ENCODE assay signal across 8 cellular contexts in genomic region chr3:192915306-192915705, GRCh38. TPM values are rescaled to one million over a fixed set of nuclear protein-coding genes. Genes with fewer than 3 reads are reported as not detected.
A peak's percentile ranks its signal among the peaks of the same experiment; 100 is the strongest.
DNase-seq lines count a peak whose midpoint lies in the region; ATAC-seq and TF ChIP-seq lines count a peak whose summit lies in the region.

No MANE protein-coding gene starts in this region.

- H3K4ac ChIP-seq in IMR-90 (ENCODE audit: low read depth, low read length): no peak overlapping the region

- H4K5ac ChIP-seq in IMR-90 (ENCODE audit: low read depth, low read length): no peak overlapping the region

- H3K9me3 Mint-ChIP-seq in T-helper 1 cell treated with Interleukin-12 subunit alpha and Interleukin-12 subunit beta and Interleukin-4 antibody, amounts not matched to agents 30 μg/mL and 1 μg/mL, for 36 hours: no peaks in the 10 kb centered on the region

- no peak overlapping the region for H2BK15ac ChIP-seq in IMR-90 (ENCODE audit: low read depth, low read length)

- DNase-seq in A172 (ENCODE audit: low spot score): peak; percentile 71
- DNase-seq in IMR-90: peak; percentile 68
- DNase-seq in NK-92 (lab: John Stamatoyannopoulos, UW; ENCODE audit: unreplicated experiment): no peak

- no peaks in the 10 kb centered on the region; the same call in 1 of the 2 replicates for H3K9me1 ChIP-seq in IMR-90 (ENCODE audit: insufficient read depth, low read length)

- dilution Hi-C loops in IMR-90 (cut with HindIII; ENCODE audit: low sequenced_read_pairs, unreplicated experiment): no loop called here

- no peak overlapping the region for H3K27ac ChIP-seq in IMR-90 (ENCODE audit: insufficient read depth, low read length)
- no peak overlapping the region for H3K27ac ChIP-seq in iPS-20b (ENCODE audit: low read length)

- peaks cover 5% of the 10 kb centered on the region for H3K4me1 ChIP-seq in IMR-90 (ENCODE audit: control insufficient read depth, insufficient read depth, low read length)
- H3K4me1 ChIP-seq in iPS-20b (ENCODE audit: insufficient read depth, low read length): peaks cover 27% of the 10 kb centered on the region

- peak; percentile 43 for TF ChIP-seq RAD21 in IMR-90 (IDR thresholded peaks at IDR 0.05; ENCODE audit: low read length)

- peak overlapping the region; percentile 30; the same call in 1 of the 2 replicates for H3K23ac ChIP-seq in IMR-90 (ENCODE audit: low read depth, low read length)

- no peak for TF ChIP-seq POLR2A in IMR-90 (IDR thresholded peaks at IDR 0.05; ENCODE audit: low read depth, low read length)

- H2BK120ac ChIP-seq in IMR-90 (ENCODE audit: low read depth, low read length): no peak overlapping the region

- CTCF ChIA-PET in IMR-90 (lab: Yijun Ruan, JAX): interaction anchor here (0.6 to 5.3 kb wide), 11 partner anchors 13 to 147 kb away, joined by 3 to 27 read pairs (median 4); no protein-coding TSS in a partner anchor

- BruUV-seq in IMR-90 (replicated peaks; lab: Mats Ljungman, UMichigan): no TSS peak

- peaks cover 31% of the 10 kb centered on the region for H3K36me3 Mint-ChIP-seq in T-helper 1 cell treated with Interleukin-12 subunit alpha and Interleukin-12 subunit beta and Interleukin-4 antibody, amounts not matched to agents 30 μg/mL and 1 μg/mL, for 36 hours (ENCODE audit: low read depth)

- POLR2A ChIA-PET in IMR-90 (lab: Charles Lee; ENCODE audit: unreplicated experiment): no interaction called here

- no CpG with 5 or more reads among the region's 3 CpGs for WGBS in IMR-90 (ENCODE audit: extremely low coverage in 2 of 2, insufficient read length in 1 of 2), 2 experiments

- H3K27me3 ChIP-seq in IMR-90 (ENCODE audit: control insufficient read depth, insufficient read depth, low read length) (no peaks in the 10 kb centered on the region), iPS-20b (ENCODE audit: insufficient read depth, low read length) (peaks cover 36% of the 10 kb centered on the region)

- H3K4me3 Mint-ChIP-seq in T-helper 1 cell treated with Interleukin-12 subunit alpha and Interleukin-12 subunit beta and Interleukin-4 antibody, amounts not matched to agents 30 μg/mL and 1 μg/mL, for 36 hours: peak overlapping the region; percentile 98

- in situ Hi-C loops in IMR-90 (cut with MboI; ENCODE audit: low sequenced_read_pairs): no loop called here

- no peak overlapping the region for H2BK5ac ChIP-seq in IMR-90 (ENCODE audit: low read depth, low read length, poor library complexity, severe bottlenecking)

- H3K4me3 ChIP-seq in IMR-90 (ENCODE audit: insufficient read depth, low read depth, low read length): no peak overlapping the region
- peak overlapping the region; percentile 99 for H3K4me3 ChIP-seq in iPS-20b (ENCODE audit: low read length)

- H3K9ac ChIP-seq in IMR-90 (ENCODE audit: low read depth, low read length) (no peak overlapping the region), iPS-20b (ENCODE audit: low read depth, low read length) (no peak overlapping the region)

- intact Hi-C loops in IMR-90 (cut with micrococcal nuclease): loop anchor here (5.0 kb wide), 1 partner anchor 657 kb away; no protein-coding TSS in a partner anchor

- peaks cover 34% of the 10 kb centered on the region for H3K27me3 Mint-ChIP-seq in T-helper 1 cell treated with Interleukin-12 subunit alpha and Interleukin-12 subunit beta and Interleukin-4 antibody, amounts not matched to agents 30 μg/mL and 1 μg/mL, for 36 hours (ENCODE audit: low read depth)

- H4K20me1 ChIP-seq in IMR-90 (ENCODE audit: insufficient read depth, low read length): peaks cover 24% of the 10 kb centered on the region; the same call in 1 of the 2 replicates

- H2AK9ac ChIP-seq in IMR-90 (replicated peaks; ENCODE audit: low read depth, low read length, poor library complexity): no peak overlapping the region

- peaks cover 51% of the 10 kb centered on the region for H3K4me1 Mint-ChIP-seq in T-helper 1 cell treated with Interleukin-12 subunit alpha and Interleukin-12 subunit beta and Interleukin-4 antibody, amounts not matched to agents 30 μg/mL and 1 μg/mL, for 36 hours (ENCODE audit: low read depth)

- no peaks in the 10 kb centered on the region for H3K36me3 ChIP-seq in IMR-90 (ENCODE audit: control insufficient read depth, insufficient read depth, low read length)
- no peaks in the 10 kb centered on the region for H3K36me3 ChIP-seq in iPS-20b (ENCODE audit: insufficient read depth, low read depth, low read length)

- no peak overlapping the region for H2AFZ ChIP-seq in IMR-90 (replicated peaks; ENCODE audit: low read length, poor library complexity)

- peak overlapping the region; percentile 19 for H3K27ac Mint-ChIP-seq in T-helper 1 cell treated with Interleukin-12 subunit alpha and Interleukin-12 subunit beta and Interleukin-4 antibody, amounts not matched to agents 30 μg/mL and 1 μg/mL, for 36 hours

- H3K4me2 ChIP-seq in IMR-90 (ENCODE audit: low read depth, low read length): peak overlapping the region; percentile 7; the same call in 1 of the 2 replicates

- TF ChIP-seq CTCF in GM12873 (IDR thresholded peaks at IDR 0.05; ENCODE audit: insufficient read depth, low read depth, low read length, missing control alignments) (peak; percentile 56), IMR-90 (conservative IDR thresholded peaks at IDR 0.05; ENCODE audit: low read depth, low read length) (peak; percentile 41)

- no peak overlapping the region; the same call in 1 of the 2 replicates for H3K14ac ChIP-seq in IMR-90 (replicated peaks; ENCODE audit: low read depth, low read length)

- ATAC-seq in IMR-90 (ENCODE audit: low read depth) (no peak), HG03097 (IDR thresholded peaks at IDR 0.05; ENCODE audit: low FRiP score, unreplicated experiment) (no peak), esophagus mucosa (no peak)

- H2BK20ac ChIP-seq in IMR-90 (ENCODE audit: low read depth, low read length): no peak overlapping the region

- no peak overlapping the region for H2AK5ac ChIP-seq in IMR-90 (ENCODE audit: low read depth, low read length)

- no peak overlapping the region for H4K8ac ChIP-seq in IMR-90 (ENCODE audit: low read depth in 2 of 2, low read length in 2 of 2)

- peaks cover 0 to 34% of the 10 kb centered on the region in 2 experiments; a peak in 3 of 4 replicates for H3K79me1 ChIP-seq in IMR-90 (ENCODE audit: low read depth in 1 of 2, low read length in 2 of 2)

- no peak overlapping the region for H3K18ac ChIP-seq in IMR-90 (ENCODE audit: low read depth, low read length)

- H3K9me3 ChIP-seq in IMR-90 (ENCODE audit: control insufficient read depth, insufficient read depth, low read length) (no peaks in the 10 kb centered on the region), iPS-20b (ENCODE audit: insufficient read depth, low read depth, low read length) (no peaks in the 10 kb centered on the region)

- no peak overlapping the region for H4K91ac ChIP-seq in IMR-90 (ENCODE audit: insufficient read depth, low read depth, low read length)

- no peak overlapping the region for H3K56ac ChIP-seq in IMR-90 (ENCODE audit: extremely low read depth, insufficient read depth, low read length)

TF ChIP-seq in IMR-90, 13 proteins besides CTCF, POLR2A, EP300 and RAD21:
- TF ChIP-seq SMC3 (IDR thresholded peaks at IDR 0.05; ENCODE audit: low read depth, low read length) (0 out of 2 replicates have a peak, but pooled peaks have one; percentile 4), CEBPB (IDR thresholded peaks at IDR 0.05; ENCODE audit: low read depth, low read length) (peak; percentile 7; the same call in 1 of the 2 replicates)
- TF ChIP-seq, protein P1, sequence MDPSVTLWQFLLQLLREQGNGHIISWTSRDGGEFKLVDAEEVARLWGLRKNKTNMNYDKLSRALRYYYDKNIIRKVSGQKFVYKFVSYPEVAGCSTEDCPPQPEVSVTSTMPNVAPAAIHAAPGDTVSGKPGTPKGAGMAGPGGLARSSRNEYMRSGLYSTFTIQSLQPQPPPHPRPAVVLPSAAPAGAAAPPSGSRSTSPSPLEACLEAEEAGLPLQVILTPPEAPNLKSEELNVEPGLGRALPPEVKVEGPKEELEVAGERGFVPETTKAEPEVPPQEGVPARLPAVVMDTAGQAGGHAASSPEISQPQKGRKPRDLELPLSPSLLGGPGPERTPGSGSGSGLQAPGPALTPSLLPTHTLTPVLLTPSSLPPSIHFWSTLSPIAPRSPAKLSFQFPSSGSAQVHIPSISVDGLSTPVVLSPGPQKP (IDR thresholded peaks at IDR 0.05; ENCODE audit: borderline replicate concordance, low read depth, low read length): no peak

RNA-seq across cellular contexts. Expression of gene MB21D2, which starts 2.4 kb away (rescaled TPM):
- 85.0 and 99.1 TPM in 2 replicates for total RNA-seq in A172 (2014; rRNA removed; shearing (Covaris generic))
- total RNA-seq in IMR-90 (2012; rRNA removed) (44.8 and 46.4 TPM in 2 replicates), esophagus mucosa (2.4 TPM)
- 13.6 and 14.6 TPM in 2 replicates for polyA plus RNA-seq in IMR-90 (2012; rRNA removed)
- 8.7 and 9.0 TPM in 2 replicates for polyA plus RNA-seq in IMR-90 (2012; cell fraction: cytosol; rRNA removed)
- polyA plus RNA-seq in IMR-90 (2012; cell fraction: nucleus; rRNA removed; ENCODE audit: low replicate concordance): 7.6 and 8.1 TPM in 2 replicates

Comparison
In these comparisons a context has a peak if more than half of its experiments do, and no peak if none do; other contexts are left out.
1. RNA of gene MB21D2, which starts 2.4 kb away (total RNA-seq): 85.0 to 99.1 TPM in A172 and 44.8 to 46.4 TPM in IMR-90; 2.4 TPM in esophagus mucosa (single experiment); every median in the first group is over 10 times any median in the second.